ENCODE assay signal across 21 cellular contexts in the genomic region with DNA sequence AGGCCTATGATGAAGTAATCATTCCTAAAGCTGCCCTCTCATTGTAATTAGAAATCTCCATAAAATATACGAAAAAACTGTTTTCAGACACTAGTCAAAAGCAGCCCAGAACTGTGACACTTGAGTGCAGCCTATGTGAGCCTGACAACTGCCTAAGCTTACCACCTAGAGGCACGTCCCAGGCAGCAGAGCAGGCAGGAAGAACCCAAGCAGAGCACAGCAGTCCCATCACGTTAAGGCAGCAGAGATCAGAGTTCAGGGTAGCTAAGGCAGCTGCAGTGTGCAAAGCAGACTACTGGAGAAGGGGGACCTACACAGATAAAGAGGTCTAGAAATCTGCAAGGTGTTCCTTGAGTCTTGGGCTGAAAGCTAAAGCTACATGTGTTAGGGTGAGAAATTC. TPM values are rescaled to one million over a fixed set of nuclear protein-coding genes. Genes with fewer than 3 reads are reported as not detected.
A peak's percentile ranks its signal among the peaks of the same experiment; 100 is the strongest.
DNase-seq lines count a peak whose midpoint lies in the region; ATAC-seq and TF ChIP-seq lines count a peak whose summit lies in the region.
"Had no signal": no experiment of that assay in that cellular context is flagged by ENCODE, and none has a peak within 500 bp of the region (broad histone marks: within the 10 kb centered on the region; RNA-seq: fewer than 3 reads in every experiment).

No MANE protein-coding gene starts in this region.

- peaks cover 9% of the 10 kb centered on the region for H3K36me3 ChIP-seq in CD8-positive, alpha-beta T cell (ENCODE audit: insufficient read depth, low read length)
- H3K36me3 ChIP-seq in IMR-90 (ENCODE audit: control insufficient read depth, insufficient read depth, low read length): peaks cover 22% of the 10 kb centered on the region

- H3K79me1 ChIP-seq in IMR-90 (ENCODE audit: low read depth in 1 of 2, low read length in 2 of 2): peaks cover 32 to 67% of the 10 kb centered on the region in 2 experiments

- H2BK5ac ChIP-seq in IMR-90 (ENCODE audit: low read depth, low read length, poor library complexity, severe bottlenecking): no peak overlapping the region

- peak overlapping the region; percentile 37 for H3K27ac Mint-ChIP-seq in CD8-positive, alpha-beta T cell
- H3K27ac Mint-ChIP-seq in endothelial cell (ENCODE audit: unreplicated experiment) (peak overlapping the region; percentile 25), natural killer cell (peak overlapping the region; percentile 68 to 75)
- H3K27ac Mint-ChIP-seq in T-helper 2 cell treated with Interferon-gamma antibody and Interleukin-4, amounts not matched to agents 5 μg/mL and 100 μg/mL, for 36 hours: no peak overlapping the region
- H3K27ac Mint-ChIP-seq: T-helper 1 cell treated with Interleukin-12 subunit alpha and Interleukin-12 subunit beta and Interleukin-4 antibody, amounts not matched to agents 30 μg/mL and 1 μg/mL, for 36 hours had no signal

- CTCF ChIA-PET in CD8-positive, alpha-beta T cell (lab: Charles Lee): no interaction called here
- CTCF ChIA-PET in IMR-90 (lab: Yijun Ruan, JAX): no interaction called here

- no peaks in the 10 kb centered on the region for H3K9me3 ChIP-seq in CD8-positive, alpha-beta T cell (ENCODE audit: low read length)
- no peaks in the 10 kb centered on the region for H3K9me3 ChIP-seq in IMR-90 (ENCODE audit: control insufficient read depth, insufficient read depth, low read length)
- H3K9me3 ChIP-seq: body of pancreas, gastroesophageal sphincter, thoracic aorta had no signal

- H2AFZ ChIP-seq in IMR-90 (replicated peaks; ENCODE audit: low read length, poor library complexity): no peak overlapping the region

- no peak overlapping the region for H3K9ac ChIP-seq in IMR-90 (ENCODE audit: low read depth, low read length)
- H3K9ac ChIP-seq: KMS-11 had no signal

- H2AK5ac ChIP-seq in IMR-90 (ENCODE audit: low read depth, low read length): no peak overlapping the region

- H3K27ac ChIP-seq in CD8-positive, alpha-beta T cell (ENCODE audit: low read depth, low read length): no peak overlapping the region
- H3K27ac ChIP-seq in IMR-90 (ENCODE audit: insufficient read depth, low read length): no peak overlapping the region
- H3K27ac ChIP-seq: body of pancreas, gastroesophageal sphincter, KMS-11, thoracic aorta had no signal

- no peak for TF ChIP-seq CTCF in CD8-positive, alpha-beta T cell (IDR thresholded peaks at IDR 0.05)
- no peak for TF ChIP-seq CTCF in IMR-90 (conservative IDR thresholded peaks at IDR 0.05; ENCODE audit: low read depth, low read length)
- TF ChIP-seq CTCF in endothelial cell (IDR thresholded peaks at IDR 0.05; ENCODE audit: unreplicated experiment): no peak
- no peak for TF ChIP-seq CTCF in natural killer cell (IDR thresholded peaks at IDR 0.05)

- no peak overlapping the region for H3K4me3 ChIP-seq in CD8-positive, alpha-beta T cell (ENCODE audit: low read depth, low read length)
- no peak overlapping the region for H3K4me3 ChIP-seq in IMR-90 (ENCODE audit: insufficient read depth, low read depth, low read length)
- H3K4me3 ChIP-seq: body of pancreas, gastroesophageal sphincter, thoracic aorta had no signal

- in situ Hi-C loops in IMR-90 (cut with MboI; ENCODE audit: low sequenced_read_pairs): no loop called here

- dilution Hi-C loops in IMR-90 (cut with HindIII; ENCODE audit: low sequenced_read_pairs, unreplicated experiment): no loop called here

- WGBS in IMR-90 (ENCODE audit: extremely low coverage in 2 of 2, insufficient read length in 1 of 2), 2 experiments: no CpG with 5 or more reads among the region's 3 CpGs

- TF ChIP-seq RAD21 in IMR-90 (IDR thresholded peaks at IDR 0.05; ENCODE audit: low read length): no peak

- no peak overlapping the region for H2BK120ac ChIP-seq in IMR-90 (ENCODE audit: low read depth, low read length)

- no peaks in the 10 kb centered on the region for H3K27me3 ChIP-seq in CD8-positive, alpha-beta T cell (ENCODE audit: insufficient read depth, low read length)
- no peaks in the 10 kb centered on the region for H3K27me3 ChIP-seq in IMR-90 (ENCODE audit: control insufficient read depth, insufficient read depth, low read length)
- H3K27me3 ChIP-seq: body of pancreas, gastroesophageal sphincter had no signal

- H4K5ac ChIP-seq in IMR-90 (ENCODE audit: low read depth, low read length): no peak overlapping the region; the same call in 1 of the 2 replicates

- no peak overlapping the region for H3K14ac ChIP-seq in IMR-90 (replicated peaks; ENCODE audit: low read depth, low read length)

- no peak overlapping the region for H2BK15ac ChIP-seq in IMR-90 (ENCODE audit: low read depth, low read length)

- H4K91ac ChIP-seq in IMR-90 (ENCODE audit: insufficient read depth, low read depth, low read length): no peak overlapping the region

- peak overlapping the region; percentile 60; the same call in 1 of the 2 replicates for H3K23ac ChIP-seq in IMR-90 (ENCODE audit: low read depth, low read length)

- peak overlapping the region; percentile 30 for H2AK9ac ChIP-seq in IMR-90 (replicated peaks; ENCODE audit: low read depth, low read length, poor library complexity)

- no peaks in the 10 kb centered on the region for H3K27me3 Mint-ChIP-seq in CD8-positive, alpha-beta T cell (ENCODE audit: low read depth)
- no peaks in the 10 kb centered on the region for H3K27me3 Mint-ChIP-seq in endothelial cell (ENCODE audit: unreplicated experiment)
- H3K27me3 Mint-ChIP-seq in natural killer cell (ENCODE audit: low read depth in 2 of 2): no peaks in the 10 kb centered on the region
- no peaks in the 10 kb centered on the region for H3K27me3 Mint-ChIP-seq in T-helper 2 cell treated with Interferon-gamma antibody and Interleukin-4, amounts not matched to agents 5 μg/mL and 100 μg/mL, for 36 hours (ENCODE audit: low read depth)
- H3K27me3 Mint-ChIP-seq: CD4-positive, CD25-positive, alpha-beta regulatory T cell; naive thymus-derived CD4-positive, alpha-beta T cell had no signal

- BruUV-seq in IMR-90 (replicated peaks; lab: Mats Ljungman, UMichigan): no TSS peak

- POLR2A ChIA-PET in CD8-positive, alpha-beta T cell (lab: Charles Lee): interaction anchor here (1.2 kb wide), 1 partner anchor 17 kb away, joined by 3 read pairs; no protein-coding TSS in a partner anchor
- POLR2A ChIA-PET in IMR-90 (lab: Charles Lee; ENCODE audit: unreplicated experiment): no interaction called here

- H4K8ac ChIP-seq in IMR-90 (ENCODE audit: low read depth in 2 of 2, low read length in 2 of 2): 0 out of 4 replicates have a peak overlapping the region, but pooled peaks of 1 of the 2 experiments have one; percentile 14

- no peaks in the 10 kb centered on the region for H3K9me3 Mint-ChIP-seq in CD8-positive, alpha-beta T cell
- no peaks in the 10 kb centered on the region for H3K9me3 Mint-ChIP-seq in endothelial cell (ENCODE audit: unreplicated experiment)
- H3K9me3 Mint-ChIP-seq in natural killer cell: no peaks in the 10 kb centered on the region
- H3K9me3 Mint-ChIP-seq in T-helper 2 cell treated with Interferon-gamma antibody and Interleukin-4, amounts not matched to agents 5 μg/mL and 100 μg/mL, for 36 hours: no peaks in the 10 kb centered on the region
- H3K9me3 Mint-ChIP-seq: CD4-positive, CD25-positive, alpha-beta regulatory T cell; T-helper 1 cell treated with Interleukin-12 subunit alpha and Interleukin-12 subunit beta and Interleukin-4 antibody, amounts not matched to agents 30 μg/mL and 1 μg/mL, for 36 hours had no signal

- TF ChIP-seq POLR2A in IMR-90 (IDR thresholded peaks at IDR 0.05; ENCODE audit: low read depth, low read length): no peak

- H3K56ac ChIP-seq in IMR-90 (ENCODE audit: extremely low read depth, insufficient read depth, low read length): no peak overlapping the region

- peaks cover 51% of the 10 kb centered on the region for H3K4me1 Mint-ChIP-seq in CD8-positive, alpha-beta T cell (ENCODE audit: low read depth)
- peaks cover 28% of the 10 kb centered on the region for H3K4me1 Mint-ChIP-seq in endothelial cell (ENCODE audit: unreplicated experiment)
- peaks cover 47 to 73% of the 10 kb centered on the region in 2 donors for H3K4me1 Mint-ChIP-seq in natural killer cell
- H3K4me1 Mint-ChIP-seq in T-helper 2 cell treated with Interferon-gamma antibody and Interleukin-4, amounts not matched to agents 5 μg/mL and 100 μg/mL, for 36 hours (ENCODE audit: low read depth): peaks cover 8% of the 10 kb centered on the region

- H3K18ac ChIP-seq in IMR-90 (ENCODE audit: low read depth, low read length): no peak overlapping the region

- intact Hi-C loops in CD8-positive, alpha-beta T cell (cut with DNase I, micrococcal nuclease): no loop called here
- intact Hi-C loops in IMR-90 (cut with micrococcal nuclease): no loop called here
- intact Hi-C loops in natural killer cell (cut with micrococcal nuclease): no loop called here

- H3K9me1 ChIP-seq in IMR-90 (ENCODE audit: insufficient read depth, low read length): peaks cover 3% of the 10 kb centered on the region; the same call in 1 of the 2 replicates

- H2BK20ac ChIP-seq in IMR-90 (ENCODE audit: low read depth, low read length): no peak overlapping the region

- H4K20me1 ChIP-seq in IMR-90 (ENCODE audit: insufficient read depth, low read length): peaks cover 58% of the 10 kb centered on the region

- no peak overlapping the region for H3K4me3 Mint-ChIP-seq in CD8-positive, alpha-beta T cell
- H3K4me3 Mint-ChIP-seq in endothelial cell (ENCODE audit: unreplicated experiment) (no peak overlapping the region), natural killer cell (no peak overlapping the region)
- no peak overlapping the region for H3K4me3 Mint-ChIP-seq in T-helper 2 cell treated with Interferon-gamma antibody and Interleukin-4, amounts not matched to agents 5 μg/mL and 100 μg/mL, for 36 hours
- H3K4me3 Mint-ChIP-seq: naive thymus-derived CD4-positive, alpha-beta T cell; T-helper 1 cell treated with Interleukin-12 subunit alpha and Interleukin-12 subunit beta and Interleukin-4 antibody, amounts not matched to agents 30 μg/mL and 1 μg/mL, for 36 hours had no signal

- no peak overlapping the region; the same call in 1 of the 2 replicates for H3K4ac ChIP-seq in IMR-90 (ENCODE audit: low read depth, low read length)

- no peak for DNase-seq in CD8-positive, alpha-beta T cell
- DNase-seq in IMR-90 (no peak), endothelial cell (ENCODE audit: low spot score) (no peak), natural killer cell (no peak), NCI-H2227 (lab: John Stamatoyannopoulos, UW; ENCODE audit: unreplicated experiment) (no peak), NCI-H1436 treated with DMSO at 0.1 percent for 48 hours (lab: John Stamatoyannopoulos, UW) (no peak), AG08395 (ENCODE audit: low spot score) (no peak)
- no peak for DNase-seq in T-helper 2 cell treated with Interferon-gamma antibody and Interleukin-4, amounts not matched to agents 5 μg/mL and 100 μg/mL, for 36 hours (ENCODE audit: low spot score)
- DNase-seq: activated CD8-positive, alpha-beta memory T cell treated with anti-CD3 and anti-CD28 coated beads for 24 hours; body of pancreas; CD4-positive, CD25-positive, alpha-beta regulatory T cell; DMS 273 treated with DMSO at 0.1 percent for 48 hours; mesenchymal stem cell; naive thymus-derived CD4-positive, alpha-beta T cell; NCI-H524 treated with DMSO at 0.1 percent for 48 hours had no signal

- ATAC-seq in CD8-positive, alpha-beta T cell: no peak
- ATAC-seq in IMR-90 (ENCODE audit: low read depth): no peak
- peak in 1 of 3 donors; percentile 34 for ATAC-seq in natural killer cell
- ATAC-seq: activated CD4-positive, CD25-positive, alpha-beta regulatory T cell treated with anti-CD3 and anti-CD28 coated beads, Interleukin-2, amount 50 U/mL, for 24 hours; body of pancreas; gastroesophageal sphincter; HCT116; naive thymus-derived CD4-positive, alpha-beta T cell had no signal

- H3K4me2 ChIP-seq in IMR-90 (ENCODE audit: low read depth, low read length): no peak overlapping the region
- H3K4me2 ChIP-seq: KMS-11 had no signal

- peaks cover 64% of the 10 kb centered on the region for H3K36me3 Mint-ChIP-seq in CD8-positive, alpha-beta T cell
- H3K36me3 Mint-ChIP-seq in endothelial cell (ENCODE audit: low read depth, unreplicated experiment) (peaks cover 33% of the 10 kb centered on the region), natural killer cell (peaks cover 7% of the 10 kb centered on the region)
- H3K36me3 Mint-ChIP-seq in T-helper 2 cell treated with Interferon-gamma antibody and Interleukin-4, amounts not matched to agents 5 μg/mL and 100 μg/mL, for 36 hours (ENCODE audit: low read depth): peaks cover 48% of the 10 kb centered on the region

- no peaks in the 10 kb centered on the region for H3K4me1 ChIP-seq in CD8-positive, alpha-beta T cell (ENCODE audit: insufficient read depth, low read length)
- peaks cover 2% of the 10 kb centered on the region; the same call in 1 of the 2 replicates for H3K4me1 ChIP-seq in IMR-90 (ENCODE audit: control insufficient read depth, insufficient read depth, low read length)

RNA-seq across cellular contexts. Expression of gene GOLPH3, which starts 46.4 kb away (rescaled TPM):
- 10 to 100 TPM; 48.3 to 51.2 TPM for total RNA-seq in CD8-positive, alpha-beta T cell
- total RNA-seq in IMR-90 (2012; rRNA removed) (38.2 and 59.7 TPM in 2 replicates), endothelial cell (ENCODE audit: unreplicated experiment) (105 TPM), natural killer cell (10 to 100 TPM; 67.6 to 70.6 (median 69.3) TPM)
- polyA plus RNA-seq in IMR-90 (2012; rRNA removed): 32.9 and 41.3 TPM in 2 replicates
- 13.1 and 45.1 TPM in 2 replicates for polyA plus RNA-seq in IMR-90 (2012; cell fraction: cytosol; rRNA removed)
- 29.5 and 36.1 TPM in 2 replicates for polyA plus RNA-seq in IMR-90 (2012; cell fraction: nucleus; rRNA removed; ENCODE audit: low replicate concordance)
